8 cellular contexts compared by ENCODE assay signal in the genomic region with DNA sequence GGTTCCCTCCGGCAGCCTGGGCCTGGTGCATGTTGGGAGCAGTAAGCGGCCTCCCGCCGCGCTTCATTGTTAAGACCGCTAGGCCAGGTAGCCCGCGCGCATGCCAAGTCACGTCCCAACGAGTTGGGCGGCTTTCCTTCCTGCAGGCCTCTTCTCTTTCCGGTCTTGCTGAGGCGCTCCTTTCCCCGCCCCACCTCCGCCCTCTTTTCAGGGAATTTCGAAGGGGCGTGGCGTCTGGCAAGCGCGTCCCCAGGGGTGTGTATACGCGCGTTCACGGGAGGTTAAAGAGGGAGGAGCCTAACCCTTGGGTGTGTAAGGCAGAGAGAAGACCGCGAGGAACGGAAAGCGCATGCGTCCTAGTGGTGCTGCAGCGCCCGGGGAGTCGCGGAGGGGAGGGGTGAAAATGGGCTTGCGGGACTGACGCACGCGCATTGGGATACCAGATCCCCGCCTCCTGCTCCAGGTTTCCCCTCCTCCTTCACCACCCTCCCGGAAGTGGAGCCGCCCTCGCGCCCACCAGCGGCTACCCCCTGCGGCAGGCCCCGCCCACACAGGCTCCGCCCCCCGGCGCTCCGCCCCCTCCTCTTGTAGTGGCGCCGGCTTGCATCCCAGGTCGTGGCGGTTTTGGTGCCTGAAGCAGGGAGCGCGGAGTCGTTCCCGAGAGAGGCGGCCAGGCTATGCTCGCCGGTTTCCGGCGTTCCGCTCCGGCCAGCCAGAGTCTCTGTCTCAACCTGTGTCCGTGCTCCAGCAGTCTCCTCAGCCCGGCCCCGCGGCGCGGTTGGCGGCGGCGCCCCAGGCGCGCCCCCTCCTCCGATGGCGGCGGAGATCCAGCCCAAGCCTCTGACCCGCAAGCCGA. TPM values are rescaled to one million over a fixed set of nuclear protein-coding genes. Genes with fewer than 3 reads are reported as not detected.
DNase-seq lines count a peak whose midpoint lies in the region; ATAC-seq lines count a peak whose summit lies in the region.

TSS of gene WDFY2 (plus strand) at position 588 of the 856 bp plus-strand sequence. CDS start at position 814, 226 bp downstream.

- peak; percentile 67 for ATAC-seq in GM19468 (IDR thresholded peaks at IDR 0.05; ENCODE audit: extremely low read depth, unreplicated experiment)

- DNase-seq in CMK (ENCODE audit: low read depth) (peak; percentile 100), HS-5 (ENCODE audit: low read depth) (peak; percentile 92), lung microvascular endothelial cell (ENCODE audit: low read depth in 2 of 2) (peak; percentile 100)
- peak; percentile 100 for DNase-seq in NK-92 treated with Interleukin-12 subunit alpha and Interleukin-12 subunit beta, amount 100 ng/mL, for 24 hours (lab: John Stamatoyannopoulos, UW)
- DNase-seq in activated CD8-positive, alpha-beta memory T cell treated with anti-CD3 and anti-CD28 coated beads for 24 hours: peak; percentile 100
- peak; percentile 99 for DNase-seq in effector CD8-positive, alpha-beta T cell (lab: John Stamatoyannopoulos, UW)
- DNase-seq in stimulated activated CD4-positive, alpha-beta T cell treated with anti-CD3 and anti-CD28 coated beads, TNF-alpha, amount 100 ng/mL, for 48 hours (ENCODE audit: low read depth in 3 of 3): peak; percentile 98 to 99 (median 98)

RNA-seq across cellular contexts. Expression of gene WDFY2, which starts in this region (rescaled TPM):
- 2.6 and 4.4 TPM in 2 replicates for total RNA-seq in lung microvascular endothelial cell

Comparison
In these comparisons a context has a peak if more than half of its experiments do, and no peak if none do; other contexts are left out.
1. Peak in every context shown above with its lines: DNase-seq and ATAC-seq.